In the genomic region with DNA sequence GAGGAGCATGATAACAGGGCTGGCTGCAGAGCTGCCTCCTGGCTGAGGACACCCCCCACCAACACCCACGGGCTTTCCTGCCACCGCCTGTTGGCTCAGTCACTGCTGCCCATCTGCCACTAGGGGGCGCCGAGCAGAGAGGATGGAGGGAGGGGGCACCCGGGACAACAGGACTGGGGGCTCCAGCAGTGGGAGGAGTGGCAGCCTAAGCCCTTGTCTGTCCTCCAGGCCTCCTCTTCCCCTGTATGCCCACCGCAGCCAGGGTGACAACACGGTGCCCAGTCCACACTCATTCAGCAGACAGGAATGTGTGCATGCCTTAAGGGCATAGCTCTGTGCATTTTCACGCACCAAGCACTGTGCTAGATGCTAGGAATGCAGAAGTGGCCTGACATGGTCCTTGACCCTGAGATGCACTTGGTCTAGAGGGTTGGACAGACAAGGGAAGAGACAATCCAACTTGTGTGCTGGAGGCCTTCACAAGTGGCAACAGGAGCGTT, we compare ENCODE assay signal across 8 cellular contexts.
A peak's percentile ranks its signal among the peaks of the same experiment; 100 is the strongest.
DNase-seq lines count a peak whose midpoint lies in the region; ATAC-seq and TF ChIP-seq lines count a peak whose summit lies in the region.

No MANE protein-coding gene starts in this region.

- no peak overlapping the region for H3K4me3 ChIP-seq in spleen
- H3K4me3 ChIP-seq in sigmoid colon: no peak overlapping the region

- H3K27me3 ChIP-seq in spleen (replicated peaks in 1 of 7) (no peaks in the 10 kb centered on the region), sigmoid colon (no peaks in the 10 kb centered on the region)

- DNase-seq in COLO829 (ENCODE audit: low spot score) (peak; percentile 50), activated T-cell treated with anti-CD3 and anti-CD28 coated beads for 24 hours (ENCODE audit: low read depth) (peak; percentile 15), fibroblast of gingiva (ENCODE audit: low read depth) (peak; percentile 32), spleen (peak; percentile 85), sigmoid colon (no peak)

- H3K27ac ChIP-seq in spleen (no peak overlapping the region), sigmoid colon (no peak overlapping the region)

- intact Hi-C loops in spleen (cut with DNase I; ENCODE audit: low total_unique reads): no loop called here
- intact Hi-C loops in sigmoid colon (cut with DNase I): loop anchor here (10.0 kb wide), 1 partner anchor 147 kb away; the partner anchor contains the start of gene AMMECR1

- peak; percentile 55 for TF ChIP-seq CTCF in LNCAP (IDR thresholded peaks at IDR 0.05)
- peak in 9 of 11 experiments; percentile 18 to 61 (median 55) for TF ChIP-seq CTCF in spleen (IDR thresholded peaks at IDR 0.05 in 8 of 11, conservative IDR thresholded peaks at IDR 0.05 in 3 of 11)
- peak in 1 of 4 experiments; percentile 19 for TF ChIP-seq CTCF in sigmoid colon (IDR thresholded peaks at IDR 0.05)

- TF ChIP-seq EP300 in sigmoid colon (IDR thresholded peaks at IDR 0.05): no peak

- H3K36me3 ChIP-seq in spleen: peaks cover 0 to 20% (median 0%) of the 10 kb centered on the region in 6 donors
- no peaks in the 10 kb centered on the region for H3K36me3 ChIP-seq in sigmoid colon

- ATAC-seq in HG02763 (IDR thresholded peaks at IDR 0.05; ENCODE audit: unreplicated experiment) (no peak), GM18519 (IDR thresholded peaks at IDR 0.05; ENCODE audit: low FRiP score, unreplicated experiment) (no peak)

- H3K9me3 ChIP-seq in spleen (no peaks in the 10 kb centered on the region), sigmoid colon (no peaks in the 10 kb centered on the region)

- 33 to 100% (median 46%) methylated on average over 1 to 9 of the region's 9 CpGs for WGBS in spleen, 5 donors
- 53 to 55% methylated on average over 9 of the region's 9 CpGs for WGBS in sigmoid colon, 2 donors

- H3K4me1 ChIP-seq in spleen (peaks cover 0 to 4% (median 0%) of the 10 kb centered on the region in 6 donors), sigmoid colon (no peaks in the 10 kb centered on the region)

- TF ChIP-seq POLR2A in spleen (IDR thresholded peaks at IDR 0.05): no peak
- TF ChIP-seq POLR2A in sigmoid colon (IDR thresholded peaks at IDR 0.05): no peak
